11 cellular contexts compared by ENCODE assay signal in the genomic region with DNA sequence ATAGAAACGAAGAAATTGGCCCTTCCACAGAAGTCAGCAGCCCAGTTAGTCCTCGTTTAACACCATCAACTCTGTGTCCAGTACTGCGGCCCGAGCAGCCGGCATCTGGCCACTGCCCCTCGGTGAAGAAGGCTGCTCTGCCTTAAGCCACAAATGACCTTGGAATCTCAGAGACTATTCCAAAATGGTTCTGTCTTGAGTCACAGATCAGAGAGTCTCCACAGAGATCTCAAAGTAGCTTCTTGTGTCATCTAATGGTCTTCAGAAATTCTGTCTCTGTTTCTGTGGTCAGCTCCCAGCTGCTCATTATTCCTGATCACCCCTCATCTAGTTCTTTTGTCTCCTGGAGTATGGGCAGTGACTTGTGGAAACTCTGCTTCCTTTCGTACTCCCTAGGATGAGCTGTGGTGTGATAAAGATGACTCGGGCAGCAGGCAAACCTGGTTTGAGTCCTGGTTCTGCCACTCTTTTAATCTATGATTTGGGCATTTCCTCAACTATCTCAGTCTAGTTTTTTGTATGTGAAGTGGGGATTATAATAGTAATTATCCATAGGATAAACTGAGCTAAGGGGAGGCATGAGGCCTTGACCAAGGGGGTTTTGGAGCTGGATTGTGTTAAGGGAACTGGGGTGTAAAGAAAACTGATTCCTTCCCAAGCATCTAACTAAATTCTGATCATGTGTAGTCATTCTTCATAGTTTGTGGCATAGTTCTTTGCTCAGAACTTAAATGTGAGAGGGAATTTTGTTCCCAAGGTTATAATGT. TPM values are rescaled to one million over a fixed set of nuclear protein-coding genes. Genes with fewer than 3 reads are reported as not detected.
A peak's percentile ranks its signal among the peaks of the same experiment; 100 is the strongest.
DNase-seq lines count a peak whose midpoint lies in the region; ATAC-seq and TF ChIP-seq lines count a peak whose summit lies in the region.
"Had no signal": no experiment of that assay in that cellular context is flagged by ENCODE, and none has a peak within 500 bp of the region (broad histone marks: within the 10 kb centered on the region; RNA-seq: fewer than 3 reads in every experiment).

No MANE protein-coding gene starts in this region.

- TF ChIP-seq POLR2A in uterus (IDR thresholded peaks at IDR 0.05) = no peak

- dilution Hi-C loops in mammary epithelial cell (cut with HindIII; ENCODE audit: low sequenced_read_pairs) = loop anchor here (5.0 kb wide), 1 partner anchor 45 kb away; no protein-coding TSS in a partner anchor

- BruUV-seq in MCF 10A (replicated peaks; lab: Mats Ljungman, UMichigan) = no TSS peak
- no TSS peak for BruUV-seq in mammary epithelial cell (replicated peaks; lab: Mats Ljungman, UMichigan)

- H3K9me3 Mint-ChIP-seq in MCF 10A (ENCODE audit: unreplicated experiment) = no peaks in the 10 kb centered on the region
- no peaks in the 10 kb centered on the region for H3K9me3 Mint-ChIP-seq in effector memory CD8-positive, alpha-beta T cell
- no peaks in the 10 kb centered on the region for H3K9me3 Mint-ChIP-seq in naive thymus-derived CD4-positive, alpha-beta T cell

- CTCF ChIA-PET in MCF 10A (lab: Yijun Ruan, JAX) (interaction anchor here (0.7 kb wide), 1 partner anchor 333 kb away, joined by 3 read pairs; no protein-coding TSS in a partner anchor), mammary epithelial cell (lab: Charles Lee; ENCODE audit: low non-redundant PET) (no interaction called here)
- CTCF ChIA-PET in naive thymus-derived CD4-positive, alpha-beta T cell (lab: Charles Lee) = interaction anchor here (0.5 to 0.6 kb wide), 2 partner anchors 66 to 386 kb away, joined by 3 read pairs; no protein-coding TSS in a partner anchor

- POLR2A ChIA-PET in MCF 10A (lab: Yijun Ruan, JAX) = interaction anchor here (0.9 to 1.3 kb wide), 2 partner anchors 9 to 23 kb away, joined by 5 read pairs; no protein-coding TSS in a partner anchor
- POLR2A ChIA-PET in naive thymus-derived CD4-positive, alpha-beta T cell (lab: Charles Lee) = interaction anchor here (0.6 to 1.5 kb wide), 3 partner anchors 9 to 1381 kb away, joined by 3 to 4 read pairs (median 3); no protein-coding TSS in a partner anchor

- intact Hi-C loops in MCF 10A (cut with micrococcal nuclease) = no loop called here
- intact Hi-C loops in mammary epithelial cell (cut with micrococcal nuclease) = loop anchor here (2.0 kb wide), 1 partner anchor 22 kb away; no protein-coding TSS in a partner anchor
- intact Hi-C loops in naive thymus-derived CD4-positive, alpha-beta T cell (cut with micrococcal nuclease) = no loop called here
- intact Hi-C loops in uterus (cut with DNase I; ENCODE audit: low total_unique reads) = no loop called here

- WGBS in mammary epithelial cell (ENCODE audit: low coverage, missing lambda C conversion rate) = 88% methylated on average over 8 of the region's 8 CpGs

- no peak overlapping the region for H3K27ac ChIP-seq in mammary epithelial cell (ENCODE audit: insufficient read depth, low read depth, low read length)
- H3K27ac ChIP-seq in naive thymus-derived CD4-positive, alpha-beta T cell (ENCODE audit: low read depth, low read length) = no peak overlapping the region
- peak overlapping the region; percentile 65 to 66 for H3K27ac ChIP-seq in uterus
- no peak overlapping the region for H3K27ac ChIP-seq in Karpas-422 (ENCODE audit: low read length)
- H3K27ac ChIP-seq: C4-2B had no signal

- H3K36me3 ChIP-seq in mammary epithelial cell (ENCODE audit: insufficient read depth, low read length) (peaks cover 4% of the 10 kb centered on the region), uterus (no peaks in the 10 kb centered on the region), Karpas-422 (ENCODE audit: insufficient read depth, low read length) (no peaks in the 10 kb centered on the region)
- peaks cover 0 to 30% (median 7%) of the 10 kb centered on the region in 3 experiments for H3K36me3 ChIP-seq in naive thymus-derived CD4-positive, alpha-beta T cell (ENCODE audit: control insufficient read depth in 2 of 3, insufficient read depth in 3 of 3, low read length in 3 of 3)

- H3K27me3 ChIP-seq in mammary epithelial cell (ENCODE audit: insufficient read depth, low read length) = no peaks in the 10 kb centered on the region
- no peaks in the 10 kb centered on the region for H3K27me3 ChIP-seq in naive thymus-derived CD4-positive, alpha-beta T cell (ENCODE audit: control insufficient read depth in 2 of 2, insufficient read depth in 2 of 2, low read length in 2 of 2)
- H3K27me3 ChIP-seq in uterus = no peaks in the 10 kb centered on the region
- H3K27me3 ChIP-seq in Karpas-422 (ENCODE audit: low read length) = no peaks in the 10 kb centered on the region

- H3K79me2 ChIP-seq in mammary epithelial cell (ENCODE audit: insufficient read depth, low read length) (peaks cover 24% of the 10 kb centered on the region), Karpas-422 (ENCODE audit: low read length) (peaks cover 57% of the 10 kb centered on the region)

- no peaks in the 10 kb centered on the region for H3K27me3 Mint-ChIP-seq in MCF 10A (ENCODE audit: insufficient read depth, unreplicated experiment)
- H3K27me3 Mint-ChIP-seq in effector memory CD8-positive, alpha-beta T cell = no peaks in the 10 kb centered on the region
- H3K27me3 Mint-ChIP-seq in naive thymus-derived CD4-positive, alpha-beta T cell = no peaks in the 10 kb centered on the region

- peaks cover 29% of the 10 kb centered on the region for H3K4me1 Mint-ChIP-seq in MCF 10A (ENCODE audit: insufficient read depth, unreplicated experiment)
- peaks cover 14 to 28% of the 10 kb centered on the region in 2 donors for H3K4me1 Mint-ChIP-seq in effector memory CD8-positive, alpha-beta T cell (ENCODE audit: low read depth in 2 of 2)
- peaks cover 42 to 80% (median 74%) of the 10 kb centered on the region in 7 donors for H3K4me1 Mint-ChIP-seq in naive thymus-derived CD4-positive, alpha-beta T cell

- TF ChIP-seq CTCF in MCF 10A (IDR thresholded peaks at IDR 0.05; ENCODE audit: unreplicated experiment) (no peak), mammary epithelial cell (conservative IDR thresholded peaks at IDR 0.05 in 1 of 2, IDR thresholded peaks at IDR 0.05 in 1 of 2; ENCODE audit: extremely low read depth in 1 of 2, insufficient read depth in 1 of 2, low read depth in 1 of 2, low read length in 2 of 2) (no peak), uterus (IDR thresholded peaks at IDR 0.05) (no peak)

- H3K4me1 ChIP-seq in mammary epithelial cell (ENCODE audit: insufficient read depth, low read length) (peaks cover 16% of the 10 kb centered on the region), uterus (peaks cover under 1 to 11% of the 10 kb centered on the region in 2 donors), Karpas-422 (ENCODE audit: low read length) (peaks cover 40% of the 10 kb centered on the region)
- peaks cover 0 to 45% of the 10 kb centered on the region in 2 donors for H3K4me1 ChIP-seq in naive thymus-derived CD4-positive, alpha-beta T cell (ENCODE audit: control insufficient read depth in 2 of 2, insufficient read depth in 2 of 2, low read length in 2 of 2)

- H3K36me3 Mint-ChIP-seq in MCF 10A (ENCODE audit: insufficient read depth, unreplicated experiment) = peaks cover 14% of the 10 kb centered on the region
- peaks cover 11% of the 10 kb centered on the region for H3K36me3 Mint-ChIP-seq in effector memory CD8-positive, alpha-beta T cell (ENCODE audit: insufficient read depth)
- peaks cover 8 to 31% (median 24%) of the 10 kb centered on the region in 5 donors for H3K36me3 Mint-ChIP-seq in naive thymus-derived CD4-positive, alpha-beta T cell

- H4K20me1 ChIP-seq in mammary epithelial cell (ENCODE audit: insufficient read depth, low read length) (no peaks in the 10 kb centered on the region), Karpas-422 (ENCODE audit: insufficient read depth, low read depth, low read length) (0 out of 2 replicates have a peak, but pooled peaks cover 7% of the 10 kb centered on the region)

- H3K9ac ChIP-seq in mammary epithelial cell (ENCODE audit: insufficient read depth, low read length) = no peak overlapping the region
- no peak overlapping the region for H3K9ac ChIP-seq in Karpas-422 (ENCODE audit: low read length)

- no peak overlapping the region for H2AFZ ChIP-seq in mammary epithelial cell (ENCODE audit: low read depth, low read length)
- H2AFZ ChIP-seq in Karpas-422 (ENCODE audit: low read length) = no peak overlapping the region

- H3K9me3 ChIP-seq in mammary epithelial cell (replicated peaks; ENCODE audit: insufficient read depth, low read length) (no peaks in the 10 kb centered on the region), uterus (no peaks in the 10 kb centered on the region), Karpas-422 (ENCODE audit: low read length) (no peaks in the 10 kb centered on the region)
- H3K9me3 ChIP-seq in naive thymus-derived CD4-positive, alpha-beta T cell (ENCODE audit: control insufficient read depth in 2 of 3, low read length in 3 of 3) = no peaks in the 10 kb centered on the region

- H3K27ac Mint-ChIP-seq in MCF 10A (ENCODE audit: low read depth, unreplicated experiment) = peak overlapping the region; percentile 77
- H3K27ac Mint-ChIP-seq in effector memory CD8-positive, alpha-beta T cell = peak overlapping the region; percentile 44 to 49
- peak overlapping the region in 7 of 9 donors; percentile 32 to 83 (median 59) for H3K27ac Mint-ChIP-seq in naive thymus-derived CD4-positive, alpha-beta T cell

- in situ Hi-C loops in mammary epithelial cell (cut with MboI; ENCODE audit: low sequenced_read_pairs in 2 of 2) = no loop called here

- no peak overlapping the region for H3K4me2 ChIP-seq in mammary epithelial cell (ENCODE audit: insufficient read depth, low read depth, low read length)
- no peak overlapping the region for H3K4me2 ChIP-seq in Karpas-422 (ENCODE audit: low read depth, low read length, poor library complexity, severe bottlenecking)

- DNase-seq in MCF 10A (ENCODE audit: unreplicated experiment) (no peak), mammary epithelial cell (no peak), uterus (no peak), NCI-H748 (lab: John Stamatoyannopoulos, UW; ENCODE audit: unreplicated experiment) (no peak), Karpas-422 (no peak)
- DNase-seq in effector memory CD8-positive, alpha-beta T cell = no peak
- DNase-seq in naive thymus-derived CD4-positive, alpha-beta T cell = no peak
- DNase-seq: activated effector memory CD4-positive, alpha-beta T cell treated with Interleukin-2 at 50 U/mL for 16 hours; stimulated activated CD4-positive, alpha-beta T cell treated with anti-CD3 and anti-CD28 coated beads, Interleukin-1b, Interleukin-23, amount 100 ng/mL, for 48 hours had no signal

- H3K4me3 Mint-ChIP-seq in MCF 10A (ENCODE audit: unreplicated experiment) = no peak overlapping the region
- H3K4me3 Mint-ChIP-seq in effector memory CD8-positive, alpha-beta T cell = no peak overlapping the region
- peak overlapping the region in 2 of 10 donors; percentile 16 to 54 for H3K4me3 Mint-ChIP-seq in naive thymus-derived CD4-positive, alpha-beta T cell

- H3K4me3 ChIP-seq in mammary epithelial cell (replicated peaks in 1 of 3; ENCODE audit: insufficient read depth in 1 of 3, low read depth in 2 of 3, low read length in 3 of 3) (no peak overlapping the region), uterus (no peak overlapping the region), Karpas-422 (ENCODE audit: low read length) (no peak overlapping the region)
- no peak overlapping the region for H3K4me3 ChIP-seq in naive thymus-derived CD4-positive, alpha-beta T cell (ENCODE audit: low read length)

- no peaks in the 10 kb centered on the region for H3K9me2 ChIP-seq in Karpas-422 (replicated peaks; ENCODE audit: insufficient read depth, low read length)

- no peak for ATAC-seq in effector memory CD8-positive, alpha-beta T cell (replicated peaks)
- no peak for ATAC-seq in naive thymus-derived CD4-positive, alpha-beta T cell
- no peak for ATAC-seq in GM18867 (IDR thresholded peaks at IDR 0.05; ENCODE audit: unreplicated experiment)

RNA-seq across cellular contexts. Expression of a gene that starts 22.6 kb away (rescaled TPM):
- total RNA-seq in MCF 10A (2022) = 22.6 and 25.9 TPM in 2 replicates
- total RNA-seq in mammary epithelial cell = 10 to 100 TPM; 14.0 to 21.8 TPM
- polyA plus RNA-seq in mammary epithelial cell = 11.1 TPM
- 63.8 TPM for polyA minus RNA-seq in mammary epithelial cell
- 100 to 1,000 TPM; 104 to 132 (median 109) TPM for total RNA-seq in naive thymus-derived CD4-positive, alpha-beta T cell
- 10 to 100 TPM; 40.5 to 70.2 TPM for polyA plus RNA-seq in naive thymus-derived CD4-positive, alpha-beta T cell
- total RNA-seq in uterus = 10 to 100 TPM; 18.4 to 89.4 (median 40.9) TPM
- total RNA-seq in Karpas-422 (2014; rRNA removed; shearing (Covaris generic); ENCODE audit: low replicate concordance) = 27.7 and 39.7 TPM in 2 replicates

Comparison
In these comparisons a context has a peak if more than half of its experiments do, and no peak if none do; other contexts are left out.
1. H3K27ac ChIP-seq: peak in uterus (2 of 2); none in mammary epithelial cell (single experiment), naive thymus-derived CD4-positive, alpha-beta T cell (single experiment) and Karpas-422 (single experiment).
2. Peak in every context shown above with its lines, with median percentiles within 50 percentile points of each other: H3K27ac Mint-ChIP-seq.